ENCODE assay signal across 8 cellular contexts in the genomic region with DNA sequence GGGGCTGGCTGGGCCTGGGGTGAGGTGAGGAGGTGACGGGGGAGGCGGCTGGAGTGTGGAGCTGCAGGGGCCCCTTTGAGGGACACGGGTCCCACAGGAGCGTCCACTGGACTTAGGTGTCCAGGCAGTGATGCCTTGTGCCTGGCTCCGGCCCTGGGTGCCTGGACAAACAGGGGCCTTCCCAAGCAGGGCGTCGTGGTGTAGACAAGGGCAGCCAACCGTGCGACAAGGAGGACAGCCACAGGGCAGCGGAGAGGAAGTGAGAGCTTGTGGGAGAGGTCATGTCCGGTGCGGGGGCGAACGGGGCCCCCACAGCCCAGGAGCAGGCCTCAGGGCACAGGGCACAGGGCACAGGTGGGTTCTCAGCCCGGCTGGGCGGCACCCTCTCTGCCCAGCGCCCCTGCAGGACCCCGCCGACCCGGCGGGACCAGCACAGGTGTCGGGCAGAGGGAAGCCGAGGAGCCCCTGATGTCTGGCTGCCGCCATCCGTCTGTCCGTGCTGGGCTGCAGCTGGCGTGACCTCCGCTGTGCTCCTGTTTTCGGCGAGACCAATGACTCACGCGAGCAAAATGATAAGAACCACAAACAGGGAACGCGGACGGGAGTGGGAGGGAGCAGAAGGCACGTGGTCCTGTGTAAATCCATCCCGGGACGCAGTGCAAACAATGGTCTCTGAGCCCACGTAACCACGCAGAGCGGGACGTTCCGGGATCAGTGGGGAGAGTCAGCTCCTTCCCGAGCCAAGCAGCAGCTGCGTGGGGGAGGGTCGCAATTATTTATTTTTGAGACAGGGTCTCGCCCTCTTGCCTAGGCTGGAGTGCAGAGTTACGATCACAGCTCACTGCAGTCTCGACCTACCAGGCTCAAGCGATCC. TPM values are rescaled to one million over a fixed set of nuclear protein-coding genes. Genes with fewer than 3 reads are reported as not detected.
DNase-seq lines count a peak whose midpoint lies in the region; ATAC-seq and TF ChIP-seq lines count a peak whose summit lies in the region.

No MANE protein-coding gene starts in this region.

- H3K27me3 ChIP-seq in breast epithelium (no peaks in the 10 kb centered on the region), mammary epithelial cell (ENCODE audit: insufficient read depth, low read length) (no peaks in the 10 kb centered on the region)

- DNase-seq in breast epithelium (ENCODE audit: low spot score in 2 of 2) (no peak), mammary epithelial cell (no peak), lung microvascular endothelial cell (ENCODE audit: low read depth in 2 of 2) (peak; percentile 84), nucleus accumbens (lab: John Stamatoyannopoulos, UW) (no peak)
- DNase-seq in activated naive CD4-positive, alpha-beta T cell treated with anti-CD3 and anti-CD28 coated beads, Interleukin-2, amount 10 ng/mL, durations not matched to agents 7 days and 5 days, result no peak

- peak overlapping the region in 2 of 3 donors; percentile 21 to 55 for H3K4me3 ChIP-seq in breast epithelium
- no peak overlapping the region for H3K4me3 ChIP-seq in mammary epithelial cell (replicated peaks in 1 of 3; ENCODE audit: insufficient read depth in 1 of 3, low read depth in 2 of 3, low read length in 3 of 3)
- peak overlapping the region; percentile 21; the same call in 1 of the 2 replicates for H3K4me3 ChIP-seq in WI38 (ENCODE audit: low read depth, low read length)

- BruUV-seq in mammary epithelial cell (replicated peaks; lab: Mats Ljungman, UMichigan), result no TSS peak

- in situ Hi-C loops in mammary epithelial cell (cut with MboI; ENCODE audit: low sequenced_read_pairs in 2 of 2), result no loop called here

- no peak overlapping the region for H2AFZ ChIP-seq in mammary epithelial cell (ENCODE audit: low read depth, low read length)

- H3K4me1 Mint-ChIP-seq in activated naive CD4-positive, alpha-beta T cell treated with anti-CD3 and anti-CD28 coated beads, Interleukin-2, amount 10 ng/mL, durations not matched to agents 7 days and 5 days, result no peaks in the 10 kb centered on the region

- H3K9me3 Mint-ChIP-seq in activated naive CD4-positive, alpha-beta T cell treated with anti-CD3 and anti-CD28 coated beads, Interleukin-2, amount 10 ng/mL, durations not matched to agents 7 days and 5 days, result no peaks in the 10 kb centered on the region

- ATAC-seq in HG03196 (IDR thresholded peaks at IDR 0.05; ENCODE audit: unreplicated experiment) (peak; percentile 74), GM21515 (IDR thresholded peaks at IDR 0.05; ENCODE audit: unreplicated experiment) (no peak)

- no peak for TF ChIP-seq POLR2A in breast epithelium (IDR thresholded peaks at IDR 0.05)

- H3K9ac ChIP-seq in mammary epithelial cell (ENCODE audit: insufficient read depth, low read length), result no peak overlapping the region

- H3K4me3 Mint-ChIP-seq in activated naive CD4-positive, alpha-beta T cell treated with anti-CD3 and anti-CD28 coated beads, Interleukin-2, amount 10 ng/mL, durations not matched to agents 7 days and 5 days, result no peak overlapping the region

- H3K4me2 ChIP-seq in mammary epithelial cell (ENCODE audit: insufficient read depth, low read depth, low read length), result no peak overlapping the region

- no peak for TF ChIP-seq CTCF in breast epithelium (IDR thresholded peaks at IDR 0.05)
- no peak for TF ChIP-seq CTCF in mammary epithelial cell (conservative IDR thresholded peaks at IDR 0.05 in 1 of 2, IDR thresholded peaks at IDR 0.05 in 1 of 2; ENCODE audit: extremely low read depth in 1 of 2, insufficient read depth in 1 of 2, low read depth in 1 of 2, low read length in 2 of 2)
- TF ChIP-seq CTCF in WI38 (IDR thresholded peaks at IDR 0.05; ENCODE audit: low read depth, low read length), result no peak

- H3K9me3 ChIP-seq in breast epithelium (no peaks in the 10 kb centered on the region), mammary epithelial cell (replicated peaks; ENCODE audit: insufficient read depth, low read length) (no peaks in the 10 kb centered on the region)

- no peaks in the 10 kb centered on the region for H3K79me2 ChIP-seq in mammary epithelial cell (ENCODE audit: insufficient read depth, low read length)

- CTCF ChIA-PET in mammary epithelial cell (lab: Charles Lee; ENCODE audit: low non-redundant PET), result no interaction called here
- CTCF ChIA-PET in activated naive CD4-positive, alpha-beta T cell treated with anti-CD3 and anti-CD28 coated beads, Interleukin-2, amount 10 ng/mL, durations not matched to agents 7 days and 5 days (lab: Charles Lee), result no interaction called here

- dilution Hi-C loops in mammary epithelial cell (cut with HindIII; ENCODE audit: low sequenced_read_pairs), result loop anchor here (5.0 kb wide), 1 partner anchor 362 kb away; no protein-coding TSS in a partner anchor

- H3K27me3 Mint-ChIP-seq in activated naive CD4-positive, alpha-beta T cell treated with anti-CD3 and anti-CD28 coated beads, Interleukin-2, amount 10 ng/mL, durations not matched to agents 7 days and 5 days, result peaks cover 19% of the 10 kb centered on the region

- WGBS in mammary epithelial cell (ENCODE audit: low coverage, missing lambda C conversion rate), result 95% methylated on average over 25 of the region's 50 CpGs

- H3K36me3 ChIP-seq in breast epithelium, result no peaks in the 10 kb centered on the region
- H3K36me3 ChIP-seq in mammary epithelial cell (ENCODE audit: insufficient read depth, low read length), result no peaks in the 10 kb centered on the region

- no peaks in the 10 kb centered on the region for H3K36me3 Mint-ChIP-seq in activated naive CD4-positive, alpha-beta T cell treated with anti-CD3 and anti-CD28 coated beads, Interleukin-2, amount 10 ng/mL, durations not matched to agents 7 days and 5 days

- no peak overlapping the region for H3K27ac Mint-ChIP-seq in activated naive CD4-positive, alpha-beta T cell treated with anti-CD3 and anti-CD28 coated beads, Interleukin-2, amount 10 ng/mL, durations not matched to agents 7 days and 5 days

- no peaks in the 10 kb centered on the region for H4K20me1 ChIP-seq in mammary epithelial cell (ENCODE audit: insufficient read depth, low read length)

- H3K4me1 ChIP-seq in breast epithelium (no peaks in the 10 kb centered on the region), mammary epithelial cell (ENCODE audit: insufficient read depth, low read length) (peaks cover 10% of the 10 kb centered on the region)

- peak overlapping the region in 1 of 2 donors; percentile 19 for H3K27ac ChIP-seq in breast epithelium
- no peak overlapping the region for H3K27ac ChIP-seq in mammary epithelial cell (ENCODE audit: insufficient read depth, low read depth, low read length)

- intact Hi-C loops in breast epithelium (cut with DNase I; ENCODE audit: low total_unique reads), result no loop called here
- intact Hi-C loops in mammary epithelial cell (cut with micrococcal nuclease), result no loop called here

RNA-seq across cellular contexts. Expression of gene A4GALT, which starts 49.1 kb away (rescaled TPM):
- total RNA-seq in breast epithelium (10 to 100 TPM in 2 of 3 donors, 1 to 10 TPM in 1; 6.6 to 32.8 (median 22.9) TPM), mammary epithelial cell (1 to 10 TPM; 2.5 to 3.0 TPM), lung microvascular endothelial cell (32.7 and 43.8 TPM in 2 replicates)
- polyA plus RNA-seq in mammary epithelial cell, result 3.7 TPM
- 1.4 TPM for polyA minus RNA-seq in mammary epithelial cell

Comparison
In these comparisons a context has a peak if more than half of its experiments do, and no peak if none do; other contexts are left out.
1. H3K4me3 ChIP-seq: peak in breast epithelium (2 of 3) and WI38 (single experiment); none in mammary epithelial cell (0 of 3).
2. DNase-seq: peak in lung microvascular endothelial cell (2 of 2); none in breast epithelium (0 of 2), mammary epithelial cell (single experiment), activated naive CD4-positive, alpha-beta T cell treated with anti-CD3 and anti-CD28 coated beads, Interleukin-2, amount 10 ng/mL, durations not matched to agents 7 days and 5 days (single experiment) and nucleus accumbens (0 of 56).